In the genomic region with DNA sequence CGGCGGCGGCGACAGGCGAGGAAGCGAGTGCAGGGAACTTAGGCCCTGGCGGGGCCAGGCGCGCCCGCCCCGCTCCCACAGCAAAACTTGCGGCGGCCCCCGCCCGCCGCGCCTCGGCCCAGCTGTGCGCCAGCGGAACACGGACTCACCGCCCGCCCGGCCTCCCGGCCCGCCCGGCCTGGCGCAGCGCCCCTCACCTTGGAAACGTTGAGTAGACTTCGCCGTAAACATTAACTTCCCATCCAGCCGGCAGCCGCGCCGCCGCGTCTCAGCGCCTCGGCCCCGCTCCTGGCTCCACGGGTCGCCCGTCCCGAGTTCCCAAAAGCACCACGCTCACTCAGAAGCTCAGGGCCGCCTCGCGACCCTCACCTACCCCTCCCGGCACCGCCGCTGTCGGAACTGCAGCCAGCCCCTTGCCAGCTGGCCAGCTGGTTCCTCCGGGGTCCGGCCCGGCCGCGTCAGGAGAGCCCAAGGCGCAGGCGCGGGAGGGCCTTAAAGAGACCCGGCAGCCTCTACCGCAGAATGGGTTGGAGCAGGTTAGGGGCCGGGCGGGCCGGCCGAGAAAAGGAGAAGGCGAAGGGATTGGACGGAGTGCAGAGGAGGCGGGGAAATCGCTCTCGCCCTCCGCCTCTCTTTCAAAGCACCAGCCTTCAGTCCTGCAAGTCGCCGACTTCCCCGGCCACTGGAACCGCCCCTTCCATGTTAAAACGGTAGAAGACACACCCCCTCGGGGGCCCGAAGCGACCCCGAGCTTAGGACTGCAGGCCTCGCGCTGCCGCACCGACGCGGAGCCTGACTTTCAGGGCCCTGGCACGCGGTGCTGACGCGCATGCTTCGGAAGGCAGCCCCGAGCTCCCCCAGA, we compare ENCODE assay signal across 8 cellular contexts. TPM values are rescaled to one million over a fixed set of nuclear protein-coding genes. Genes with fewer than 3 reads are reported as not detected.
DNase-seq lines count a peak whose midpoint lies in the region; ATAC-seq and TF ChIP-seq lines count a peak whose summit lies in the region.

EVI5 (minus strand) TSS at position 470 of the 862 bp plus-strand sequence. CDS start 48,562 bp downstream, outside the sequence.

- DNase-seq in Ammon's horn (ENCODE audit: low spot score) (peak; percentile 93), NCI-H446 (lab: John Stamatoyannopoulos, UW) (peak; percentile 94 to 98), choroid plexus epithelial cell (ENCODE audit: low read depth) (peak; percentile 98), kidney epithelial cell (ENCODE audit: low read depth) (peak; percentile 88)
- peak; percentile 38 for DNase-seq in activated CD4-positive, alpha-beta T cell treated with anti-CD3 and anti-CD28 coated beads for 1 hour
- peak; percentile 86 for DNase-seq in stimulated activated CD4-positive, alpha-beta T cell treated with anti-CD3 and anti-CD28 coated beads, Interleukin-15, amount 100 ng/mL, for 24 hours

- H3K4me3 ChIP-seq in choroid plexus epithelial cell (ENCODE audit: low read depth, low read length) (peak within 1 kb of the TSS; percentile 98), kidney epithelial cell (ENCODE audit: low read depth, low read length) (peak within 1 kb of the TSS; percentile 96)

- ATAC-seq in GM19043 (IDR thresholded peaks at IDR 0.05; ENCODE audit: low read depth, unreplicated experiment) = peak; percentile 89
- peak; percentile 93 for ATAC-seq in HG03354 (IDR thresholded peaks at IDR 0.05; ENCODE audit: poor library complexity, severe bottlenecking, unreplicated experiment)

- no peaks in the 10 kb centered on the region for H3K36me3 ChIP-seq in kidney epithelial cell (ENCODE audit: control insufficient read depth, insufficient read depth, low read length)

- H3K27me3 ChIP-seq in kidney epithelial cell (ENCODE audit: control insufficient read depth, insufficient read depth, low read length) = no peaks in the 10 kb centered on the region

- TF ChIP-seq CTCF in choroid plexus epithelial cell (conservative IDR thresholded peaks at IDR 0.05; ENCODE audit: low read depth, low read length) = no peak
- no peak for TF ChIP-seq CTCF in kidney epithelial cell (IDR thresholded peaks at IDR 0.05; ENCODE audit: insufficient read depth, low read length, poor library complexity, severe bottlenecking)

RNA-seq across cellular contexts. Expression of gene EVI5, which starts in this region (rescaled TPM):
- 16.8 and 17.4 TPM in 2 replicates for total RNA-seq in kidney epithelial cell

Comparison
In these comparisons a context has a peak if more than half of its experiments do, and no peak if none do; other contexts are left out.
1. Peak in every context shown above with its lines: DNase-seq, ATAC-seq and H3K4me3 ChIP-seq.
2. DNase-seq: peak in every context shown above with its lines; median percentile 98 in choroid plexus epithelial cell; 96 in NCI-H446; 93 in Ammon's horn; 88 in kidney epithelial cell; 86 in stimulated activated CD4-positive, alpha-beta T cell treated with anti-CD3 and anti-CD28 coated beads, Interleukin-15, amount 100 ng/mL, for 24 hours; 38 in activated CD4-positive, alpha-beta T cell treated with anti-CD3 and anti-CD28 coated beads for 1 hour.